Comparison of ENCODE assay signal across 12 cellular contexts in genomic region chr7:100215895-100216294, GRCh38. TPM values are rescaled to one million over a fixed set of nuclear protein-coding genes. Genes with fewer than 3 reads are reported as not detected.
DNase-seq lines count a peak whose midpoint lies in the region; ATAC-seq and TF ChIP-seq lines count a peak whose summit lies in the region.
"Had no signal": no experiment of that assay in that cellular context is flagged by ENCODE, and none has a peak within 500 bp of the region (broad histone marks: within the 10 kb centered on the region; RNA-seq: fewer than 3 reads in every experiment).

No MANE protein-coding gene starts in this region.

- H3K9ac ChIP-seq in adipocyte (ENCODE audit: low read length) = no peak overlapping the region

- H3K27me3 Mint-ChIP-seq in activated CD8-positive, alpha-beta T cell treated with anti-CD3 and anti-CD28 coated beads for 36 hours = no peaks in the 10 kb centered on the region
- H3K27me3 Mint-ChIP-seq in activated CD8-positive, alpha-beta T cell treated with anti-CD3 and anti-CD28 coated beads, Interleukin-2, amount 10 ng/mL, durations not matched to agents 7 days and 5 days (ENCODE audit: low read depth) = no peaks in the 10 kb centered on the region
- no peaks in the 10 kb centered on the region for H3K27me3 Mint-ChIP-seq in stimulated activated memory B cell treated with anti-CD40 and anti-IgM and Interleukin-4, amounts not matched to agents 10 μg/mL and 1 μg/mL and 100 μg/mL, for 72 hours
- H3K27me3 Mint-ChIP-seq: type B pancreatic cell had no signal

- no peak for TF ChIP-seq CTCF in activated CD8-positive, alpha-beta T cell treated with anti-CD3 and anti-CD28 coated beads for 36 hours (IDR thresholded peaks at IDR 0.05)

- CTCF ChIA-PET in activated CD8-positive, alpha-beta T cell treated with anti-CD3 and anti-CD28 coated beads for 36 hours (lab: Charles Lee) = interaction anchor here (0.8 to 3.5 kb wide), 5 partner anchors 21 to 83 kb away, joined by 3 to 36 read pairs (median 13); no protein-coding TSS in a partner anchor
- CTCF ChIA-PET in activated CD8-positive, alpha-beta T cell treated with anti-CD3 and anti-CD28 coated beads, Interleukin-2, amount 10 ng/mL, durations not matched to agents 7 days and 5 days (lab: Charles Lee) = interaction anchor here (2.9 to 16.0 kb wide), 4 partner anchors 27 to 83 kb away, joined by 15 to 200 read pairs (median 34); partner anchors contain the start of genes GPC2 and STAG3

- peaks cover 57% of the 10 kb centered on the region for H3K4me1 Mint-ChIP-seq in activated CD8-positive, alpha-beta T cell treated with anti-CD3 and anti-CD28 coated beads for 36 hours (ENCODE audit: low read depth)
- H3K4me1 Mint-ChIP-seq in activated CD8-positive, alpha-beta T cell treated with anti-CD3 and anti-CD28 coated beads, Interleukin-2, amount 10 ng/mL, durations not matched to agents 7 days and 5 days (ENCODE audit: low read depth) = peaks cover 63% of the 10 kb centered on the region
- H3K4me1 Mint-ChIP-seq in stimulated activated memory B cell treated with anti-CD40 and anti-IgM and Interleukin-4, amounts not matched to agents 10 μg/mL and 1 μg/mL and 100 μg/mL, for 72 hours = peaks cover 69% of the 10 kb centered on the region

- H3K9me3 Mint-ChIP-seq in activated CD8-positive, alpha-beta T cell treated with anti-CD3 and anti-CD28 coated beads for 36 hours = no peaks in the 10 kb centered on the region
- no peaks in the 10 kb centered on the region for H3K9me3 Mint-ChIP-seq in activated CD8-positive, alpha-beta T cell treated with anti-CD3 and anti-CD28 coated beads, Interleukin-2, amount 10 ng/mL, durations not matched to agents 7 days and 5 days (ENCODE audit: insufficient read depth)
- no peaks in the 10 kb centered on the region for H3K9me3 Mint-ChIP-seq in stimulated activated memory B cell treated with anti-CD40 and anti-IgM and Interleukin-4, amounts not matched to agents 10 μg/mL and 1 μg/mL and 100 μg/mL, for 72 hours
- H3K9me3 Mint-ChIP-seq: type B pancreatic cell had no signal

- H3K27me3 ChIP-seq in adipocyte (replicated peaks; ENCODE audit: control insufficient read depth, insufficient read depth, low read length) = no peaks in the 10 kb centered on the region
- H3K27me3 ChIP-seq: MG63 had no signal

- no peak overlapping the region for H3K4me3 ChIP-seq in adipocyte (ENCODE audit: low read length)
- H3K4me3 ChIP-seq: MG63 had no signal

- H3K4me1 ChIP-seq in adipocyte (ENCODE audit: control insufficient read depth, insufficient read depth, low read length) = peaks cover 6% of the 10 kb centered on the region

- intact Hi-C loops in activated CD8-positive, alpha-beta T cell treated with anti-CD3 and anti-CD28 coated beads for 36 hours (cut with micrococcal nuclease) = no loop called here

- H3K9me3 ChIP-seq in adipocyte (ENCODE audit: control insufficient read depth, low read length) = no peaks in the 10 kb centered on the region
- H3K9me3 ChIP-seq: MG63 had no signal

- no peak for DNase-seq in activated CD8-positive, alpha-beta T cell treated with anti-CD3 and anti-CD28 coated beads for 36 hours
- DNase-seq in activated CD8-positive, alpha-beta T cell treated with anti-CD3 and anti-CD28 coated beads, Interleukin-2, amount 10 ng/mL, durations not matched to agents 7 days and 5 days = no peak
- DNase-seq in adipocyte (ENCODE audit: low read depth) (peak; percentile 5), globus pallidus (ENCODE audit: low spot score) (peak; percentile 42)
- DNase-seq: ACHN, DND-41, MG63 had no signal

- POLR2A ChIA-PET in activated CD8-positive, alpha-beta T cell treated with anti-CD3 and anti-CD28 coated beads for 36 hours (lab: Charles Lee) = no interaction called here
- POLR2A ChIA-PET in activated CD8-positive, alpha-beta T cell treated with anti-CD3 and anti-CD28 coated beads, Interleukin-2, amount 10 ng/mL, durations not matched to agents 7 days and 5 days (lab: Charles Lee) = no interaction called here

- H3K36me3 Mint-ChIP-seq in activated CD8-positive, alpha-beta T cell treated with anti-CD3 and anti-CD28 coated beads for 36 hours (ENCODE audit: low read depth) = peaks cover 23% of the 10 kb centered on the region
- peaks cover 20% of the 10 kb centered on the region for H3K36me3 Mint-ChIP-seq in activated CD8-positive, alpha-beta T cell treated with anti-CD3 and anti-CD28 coated beads, Interleukin-2, amount 10 ng/mL, durations not matched to agents 7 days and 5 days (ENCODE audit: low read depth)
- peaks cover 12% of the 10 kb centered on the region for H3K36me3 Mint-ChIP-seq in stimulated activated memory B cell treated with anti-CD40 and anti-IgM and Interleukin-4, amounts not matched to agents 10 μg/mL and 1 μg/mL and 100 μg/mL, for 72 hours
- H3K36me3 Mint-ChIP-seq: type B pancreatic cell had no signal

- H3K27ac Mint-ChIP-seq in activated CD8-positive, alpha-beta T cell treated with anti-CD3 and anti-CD28 coated beads for 36 hours = peak overlapping the region; percentile 44
- no peak overlapping the region for H3K27ac Mint-ChIP-seq in activated CD8-positive, alpha-beta T cell treated with anti-CD3 and anti-CD28 coated beads, Interleukin-2, amount 10 ng/mL, durations not matched to agents 7 days and 5 days
- peak overlapping the region; percentile 76 for H3K27ac Mint-ChIP-seq in stimulated activated memory B cell treated with anti-CD40 and anti-IgM and Interleukin-4, amounts not matched to agents 10 μg/mL and 1 μg/mL and 100 μg/mL, for 72 hours
- H3K27ac Mint-ChIP-seq: type B pancreatic cell had no signal

- no peak for ATAC-seq in activated CD8-positive, alpha-beta T cell treated with anti-CD3 and anti-CD28 coated beads for 36 hours
- ATAC-seq in activated CD8-positive, alpha-beta T cell treated with anti-CD3 and anti-CD28 coated beads, Interleukin-2, amount 10 ng/mL, durations not matched to agents 7 days and 5 days = no peak
- no peak for ATAC-seq in stimulated activated memory B cell treated with anti-CD40 and anti-IgM and Interleukin-4, amounts not matched to agents 10 μg/mL and 1 μg/mL and 100 μg/mL, for 72 hours
- ATAC-seq in SK-N-SH treated with all-trans-retinoic acid at 6 μM for 48 hours = no peak
- no peak for ATAC-seq in HG02798 (IDR thresholded peaks at IDR 0.05; ENCODE audit: poor library complexity, unreplicated experiment)
- no peak for ATAC-seq in HG03045 (IDR thresholded peaks at IDR 0.05; ENCODE audit: unreplicated experiment)

- no peaks in the 10 kb centered on the region for H3K36me3 ChIP-seq in adipocyte (ENCODE audit: control insufficient read depth, insufficient read depth, low read length, severe bottlenecking)
- H3K36me3 ChIP-seq: MG63 had no signal

- no peak overlapping the region for H3K4me3 Mint-ChIP-seq in activated CD8-positive, alpha-beta T cell treated with anti-CD3 and anti-CD28 coated beads for 36 hours
- no peak overlapping the region for H3K4me3 Mint-ChIP-seq in activated CD8-positive, alpha-beta T cell treated with anti-CD3 and anti-CD28 coated beads, Interleukin-2, amount 10 ng/mL, durations not matched to agents 7 days and 5 days
- H3K4me3 Mint-ChIP-seq in stimulated activated memory B cell treated with anti-CD40 and anti-IgM and Interleukin-4, amounts not matched to agents 10 μg/mL and 1 μg/mL and 100 μg/mL, for 72 hours = no peak overlapping the region
- H3K4me3 Mint-ChIP-seq: type B pancreatic cell had no signal

TF ChIP-seq in SK-N-SH treated with all-trans-retinoic acid at 6 μM for 48 hours, 23 proteins besides CTCF, POLR2A, EP300 and RAD21 (continues in another document):
- TF ChIP-seq BACH2 (CRISPR knock-in tag; IDR thresholded peaks at IDR 0.05; ENCODE audit: borderline replicate concordance) (no peak), TCF4 (CRISPR knock-in tag; IDR thresholded peaks at IDR 0.05; ENCODE audit: borderline replicate concordance) (no peak), ZNF8 (CRISPR knock-in tag; IDR thresholded peaks at IDR 0.05) (no peak), ZNF70 (CRISPR knock-in tag; IDR thresholded peaks at IDR 0.05) (no peak), ESRRG (CRISPR knock-in tag; IDR thresholded peaks at IDR 0.05) (no peak), ZNF565 (CRISPR knock-in tag; conservative IDR thresholded peaks at IDR 0.05; ENCODE audit: low read depth) (no peak), TOX (CRISPR knock-in tag; IDR thresholded peaks at IDR 0.05; ENCODE audit: borderline replicate concordance) (no peak), ZC3H10 (CRISPR knock-in tag; IDR thresholded peaks at IDR 0.05) (no peak)
- TF ChIP-seq, protein P1, sequence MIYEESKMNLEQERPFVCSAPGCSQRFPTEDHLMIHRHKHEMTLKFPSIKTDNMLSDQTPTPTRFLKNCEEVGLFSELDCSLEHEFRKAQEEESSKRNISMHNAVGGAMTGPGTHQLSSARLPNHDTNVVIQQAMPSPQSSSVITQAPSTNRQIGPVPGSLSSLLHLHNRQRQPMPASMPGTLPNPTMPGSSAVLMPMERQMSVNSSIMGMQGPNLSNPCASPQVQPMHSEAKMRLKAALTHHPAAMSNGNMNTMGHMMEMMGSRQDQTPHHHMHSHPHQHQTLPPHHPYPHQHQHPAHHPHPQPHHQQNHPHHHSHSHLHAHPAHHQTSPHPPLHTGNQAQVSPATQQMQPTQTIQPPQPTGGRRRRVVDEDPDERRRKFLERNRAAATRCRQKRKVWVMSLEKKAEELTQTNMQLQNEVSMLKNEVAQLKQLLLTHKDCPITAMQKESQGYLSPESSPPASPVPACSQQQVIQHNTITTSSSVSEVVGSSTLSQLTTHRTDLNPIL (CRISPR knock-in tag; IDR thresholded peaks at IDR 0.05; ENCODE audit: low read depth) = no peak

RNA-seq across cellular contexts. Expression of gene PVRIG, which starts 3.9 kb away (rescaled TPM):
- total RNA-seq in activated CD8-positive, alpha-beta T cell treated with anti-CD3 and anti-CD28 coated beads for 36 hours = 10 to 100 TPM; 29.8 to 30.2 TPM
- 10 to 100 TPM; 61.6 to 64.8 TPM for total RNA-seq in activated CD8-positive, alpha-beta T cell treated with anti-CD3 and anti-CD28 coated beads, Interleukin-2, amount 10 ng/mL, durations not matched to agents 7 days and 5 days

RNA-seq across cellular contexts. Expression of gene STAG3, which starts 38.2 kb away (rescaled TPM):
- total RNA-seq in activated CD8-positive, alpha-beta T cell treated with anti-CD3 and anti-CD28 coated beads for 36 hours = 10 to 100 TPM; 13.2 to 15.8 TPM
- 10 to 100 TPM; 16.5 to 20.6 TPM for total RNA-seq in activated CD8-positive, alpha-beta T cell treated with anti-CD3 and anti-CD28 coated beads, Interleukin-2, amount 10 ng/mL, durations not matched to agents 7 days and 5 days

RNA-seq across cellular contexts. Expression of gene GPC2, which starts 38.7 kb away (rescaled TPM):
- 1 to 10 TPM; 3.7 to 4.3 TPM for total RNA-seq in activated CD8-positive, alpha-beta T cell treated with anti-CD3 and anti-CD28 coated beads for 36 hours
- 1 to 10 TPM; 8.1 to 8.2 TPM for total RNA-seq in activated CD8-positive, alpha-beta T cell treated with anti-CD3 and anti-CD28 coated beads, Interleukin-2, amount 10 ng/mL, durations not matched to agents 7 days and 5 days

RNA-seq across cellular contexts. Expression of gene GAL3ST4, which starts 47.5 kb away (rescaled TPM):
- 1 to 10 TPM; 2.4 to 2.7 TPM for total RNA-seq in activated CD8-positive, alpha-beta T cell treated with anti-CD3 and anti-CD28 coated beads for 36 hours
- 1 to 10 TPM; 2.8 to 3.5 TPM for total RNA-seq in activated CD8-positive, alpha-beta T cell treated with anti-CD3 and anti-CD28 coated beads, Interleukin-2, amount 10 ng/mL, durations not matched to agents 7 days and 5 days

RNA-seq across cellular contexts. Expression of gene TRAPPC14, which starts 57.4 kb away (rescaled TPM):
- total RNA-seq in activated CD8-positive, alpha-beta T cell treated with anti-CD3 and anti-CD28 coated beads for 36 hours = 10 to 100 TPM; 15.7 to 17.4 TPM
- total RNA-seq in activated CD8-positive, alpha-beta T cell treated with anti-CD3 and anti-CD28 coated beads, Interleukin-2, amount 10 ng/mL, durations not matched to agents 7 days and 5 days = 10 to 100 TPM; 42.7 to 44.0 TPM

Comparison
In these comparisons a context has a peak if more than half of its experiments do, and no peak if none do; other contexts are left out.
1. DNase-seq: peak in adipocyte (single experiment) and globus pallidus (single experiment); none in activated CD8-positive, alpha-beta T cell treated with anti-CD3 and anti-CD28 coated beads for 36 hours (single experiment) and activated CD8-positive, alpha-beta T cell treated with anti-CD3 and anti-CD28 coated beads, Interleukin-2, amount 10 ng/mL, durations not matched to agents 7 days and 5 days (single experiment).